17 cellular contexts compared by ENCODE assay signal in the genomic region with DNA sequence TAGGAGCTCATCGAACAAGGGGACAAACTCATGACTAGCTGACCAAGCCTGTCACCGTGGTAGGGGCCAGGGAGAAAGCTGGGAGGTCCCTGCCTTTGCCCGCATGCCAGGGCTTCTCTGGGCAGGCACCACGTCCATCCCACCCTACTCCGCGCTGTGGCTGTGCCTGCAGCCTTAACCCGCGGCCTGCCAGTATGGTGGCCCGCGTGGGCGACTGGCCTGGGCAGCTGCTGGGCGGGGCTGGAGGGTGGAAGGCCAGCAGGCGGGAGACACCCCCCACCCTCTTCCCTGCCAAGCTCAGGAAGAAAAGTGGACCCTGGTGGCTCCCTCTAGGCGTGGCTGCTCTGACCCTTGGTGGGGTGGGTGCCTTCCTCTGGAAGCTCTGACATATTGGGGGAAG.
"Had no signal": no experiment of that assay in that cellular context is flagged by ENCODE, and none has a peak within 500 bp of the region (broad histone marks: within the 10 kb centered on the region; RNA-seq: fewer than 3 reads in every experiment).

No MANE protein-coding gene starts in this region.

- H3K9me3 Mint-ChIP-seq: activated naive CD4-positive, alpha-beta T cell treated with anti-CD3 and anti-CD28 coated beads, Interleukin-2, amount 50 U/mL, for 24 hours had no signal

- FAIRE-seq: pancreas had no signal

- H3K9me3 ChIP-seq: neutrophil, pancreas, psoas muscle had no signal

- DNase-seq: activated CD4-positive, alpha-beta T cell treated with anti-CD3 and anti-CD28 coated beads for 48 hours; activated gamma-delta T cell treated with Interleukin-2 at 50 U/mL for 16 hours; activated T-cell treated with anti-CD3 and anti-CD28 coated beads, Interleukin-2, amount 50 U/mL, for 1 hour; anterior cingulate cortex; effector memory CD4-positive, alpha-beta T cell; foreskin melanocyte; mesenchymal stem cell; naive thymus-derived CD4-positive, alpha-beta T cell; psoas muscle; stimulated activated CD4-positive, alpha-beta T cell treated with anti-CD3 and anti-CD28 coated beads, Interleukin-12 subunit alpha, Interleukin-12 subunit beta, amount 100 ng/mL, for 4 hours; stimulated activated CD4-positive, alpha-beta T cell treated with anti-CD3 and anti-CD28 coated beads, Interleukin-4, amount 100 ng/mL, for 4 hours; stimulated activated naive CD8-positive, alpha-beta T cell treated with anti-CD3 and anti-CD28 coated beads, Interleukin-15, Interleukin-2, amounts not matched to agents 100 U/mL and 50 U/mL, for 24 hours had no signal

- H3K27ac ChIP-seq: neutrophil, pancreas, psoas muscle had no signal

- H3K27me3 ChIP-seq: pancreas had no signal

- ATAC-seq: naive thymus-derived CD4-positive, alpha-beta T cell; pancreas; psoas muscle; right cardiac atrium; stimulated activated naive CD8-positive, alpha-beta T cell treated with anti-CD3 and anti-CD28 coated beads, Interleukin-15, Interleukin-2, amounts not matched to agents 100 U/mL and 50 U/mL, for 24 hours had no signal

- H3K36me3 ChIP-seq: neutrophil, pancreas had no signal

- H3K4me3 ChIP-seq: pancreas, psoas muscle had no signal

- H3K27me3 Mint-ChIP-seq: activated naive CD4-positive, alpha-beta T cell treated with anti-CD3 and anti-CD28 coated beads, Interleukin-2, amount 50 U/mL, for 24 hours had no signal

- H3K4me3 Mint-ChIP-seq: activated naive CD4-positive, alpha-beta T cell treated with anti-CD3 and anti-CD28 coated beads, Interleukin-2, amount 50 U/mL, for 24 hours had no signal

- H3K36me3 Mint-ChIP-seq: activated naive CD4-positive, alpha-beta T cell treated with anti-CD3 and anti-CD28 coated beads, Interleukin-2, amount 50 U/mL, for 24 hours; brain had no signal
